Comparison of ENCODE assay signal across 15 cellular contexts in the genomic region with DNA sequence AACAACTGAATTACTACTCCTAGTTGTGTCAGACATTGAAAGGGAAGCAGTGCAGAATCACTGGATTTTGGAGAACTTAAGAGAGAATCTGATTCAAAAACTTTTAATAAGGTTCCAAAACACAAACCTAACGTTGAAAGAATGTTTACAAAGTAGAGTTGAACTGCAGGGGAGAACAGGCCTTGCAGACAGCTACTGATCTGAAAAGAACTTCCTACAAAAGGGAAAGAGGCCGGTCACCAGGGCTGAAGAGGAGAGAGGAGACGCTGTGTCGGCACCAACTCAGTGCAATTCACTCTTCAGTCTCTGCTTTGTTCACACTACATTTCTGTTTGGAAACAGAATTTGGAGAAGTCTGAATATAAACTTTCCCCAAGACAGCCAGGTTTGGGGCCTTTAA.
DNase-seq lines count a peak whose midpoint lies in the region; ATAC-seq and TF ChIP-seq lines count a peak whose summit lies in the region.
"Had no signal": no experiment of that assay in that cellular context is flagged by ENCODE, and none has a peak within 500 bp of the region (broad histone marks: within the 10 kb centered on the region; RNA-seq: fewer than 3 reads in every experiment).

No MANE protein-coding gene starts in this region.

- H3K4me1 Mint-ChIP-seq in nephron = peaks cover 31% of the 10 kb centered on the region
- H3K4me1 Mint-ChIP-seq in CD8-positive, alpha-beta T cell (ENCODE audit: low read depth) = no peaks in the 10 kb centered on the region
- H3K4me1 Mint-ChIP-seq: CD8-positive, alpha-beta memory T cell had no signal

- no peaks in the 10 kb centered on the region for H3K27me3 Mint-ChIP-seq in nephron (ENCODE audit: low read depth)
- H3K27me3 Mint-ChIP-seq in CD8-positive, alpha-beta T cell (ENCODE audit: low read depth) = peaks cover 3% of the 10 kb centered on the region

- no peaks in the 10 kb centered on the region for H4K20me1 ChIP-seq in SK-N-SH (ENCODE audit: insufficient read depth)

- H3K9me3 ChIP-seq in ascending aorta (no peaks in the 10 kb centered on the region), gastroesophageal sphincter (no peaks in the 10 kb centered on the region), tibial artery (no peaks in the 10 kb centered on the region), SK-N-SH (no peaks in the 10 kb centered on the region)
- no peaks in the 10 kb centered on the region for H3K9me3 ChIP-seq in CD8-positive, alpha-beta T cell (ENCODE audit: low read length)

- no peak overlapping the region for H3K9ac ChIP-seq in SK-N-SH

- CTCF ChIA-PET in CD8-positive, alpha-beta T cell (lab: Charles Lee) = no interaction called here
- CTCF ChIA-PET in SK-N-SH (lab: Yijun Ruan, JAX) = no interaction called here

- H3K27ac ChIP-seq in ascending aorta (peak overlapping the region; percentile 78 to 85), gastroesophageal sphincter (peak overlapping the region; percentile 66 to 86 (median 78)), tibial artery (peak overlapping the region; percentile 68 to 69), SK-N-SH (ENCODE audit: low read depth in 2 of 2, low read length in 1 of 2) (no peak overlapping the region)
- no peak overlapping the region for H3K27ac ChIP-seq in CD8-positive, alpha-beta T cell (ENCODE audit: low read depth, low read length)

- H3K4me3 ChIP-seq in ascending aorta (peak overlapping the region in 1 of 2 donors; percentile 6), gastroesophageal sphincter (no peak overlapping the region), tibial artery (peak overlapping the region in 1 of 2 donors; percentile 12), SK-N-SH (ENCODE audit: low read depth in 2 of 2, low read length in 1 of 2) (no peak overlapping the region)
- no peak overlapping the region for H3K4me3 ChIP-seq in CD8-positive, alpha-beta T cell (ENCODE audit: low read depth, low read length)

- TF ChIP-seq POLR2A in gastroesophageal sphincter (IDR thresholded peaks at IDR 0.05) = no peak

- no peaks in the 10 kb centered on the region for H3K9me3 Mint-ChIP-seq in nephron
- no peaks in the 10 kb centered on the region for H3K9me3 Mint-ChIP-seq in CD8-positive, alpha-beta T cell
- H3K9me3 Mint-ChIP-seq: CD8-positive, alpha-beta memory T cell had no signal

- peaks cover 17% of the 10 kb centered on the region for H3F3A ChIP-seq in SK-N-SH (replicated peaks; ENCODE audit: insufficient read depth)

- DNase-seq in ascending aorta (ENCODE audit: low spot score in 2 of 2) (no peak), tibial artery (no peak), SK-N-SH (no peak), DMS 273 treated with DMSO at 0.1 percent for 48 hours (lab: John Stamatoyannopoulos, UW) (no peak)
- DNase-seq in CD8-positive, alpha-beta T cell = no peak
- DNase-seq: activated CD4-positive, alpha-beta T cell treated with anti-CD3 and anti-CD28 coated beads, Interleukin-2, amount 50 U/mL, for 1 hour; activated gamma-delta T cell; CD8-positive, alpha-beta memory T cell; glutamatergic neuron; GOT3; NCI-H1694 treated with DMSO at 0.1 percent for 48 hours; small intestine had no signal

- POLR2A ChIA-PET in CD8-positive, alpha-beta T cell (lab: Charles Lee) = no interaction called here
- POLR2A ChIA-PET in SK-N-SH (lab: Yijun Ruan, JAX) = no interaction called here

- WGBS in gastroesophageal sphincter (ENCODE audit: low coverage in 1 of 2), 2 donors = 4 to 8% methylated on average over 4 of the region's 4 CpGs
- 90% methylated on average over 4 of the region's 4 CpGs for WGBS in SK-N-SH (ENCODE audit: low lambda C conversion rate)

- no peaks in the 10 kb centered on the region for H3K79me2 ChIP-seq in SK-N-SH (ENCODE audit: insufficient read depth)

- no peak overlapping the region for H3K4me2 ChIP-seq in SK-N-SH

- no peak for TF ChIP-seq EP300 in gastroesophageal sphincter (IDR thresholded peaks at IDR 0.05)
- TF ChIP-seq EP300 in SK-N-SH (IDR thresholded peaks at IDR 0.05; ENCODE audit: borderline replicate concordance in 1 of 2, low read depth in 1 of 2, low read length in 1 of 2) = no peak

- intact Hi-C loops in ascending aorta (cut with DNase I) = loop anchor here (2.0 to 5.0 kb wide), 2 partner anchors 44 to 124 kb away; a partner anchor contains a TSS
- intact Hi-C loops in tibial artery (cut with DNase I; ENCODE audit: low total_unique reads) = no loop called here
- intact Hi-C loops in CD8-positive, alpha-beta T cell (cut with DNase I, micrococcal nuclease) = no loop called here

- TF ChIP-seq RAD21 in SK-N-SH (IDR thresholded peaks at IDR 0.05; ENCODE audit: low read length) = no peak

- peak overlapping the region in 1 of 3 experiments; percentile 39 for H3K4me3 Mint-ChIP-seq in nephron
- no peak overlapping the region for H3K4me3 Mint-ChIP-seq in CD8-positive, alpha-beta T cell
- H3K4me3 Mint-ChIP-seq: CD8-positive, alpha-beta memory T cell had no signal

- H3K36me3 ChIP-seq in ascending aorta (no peaks in the 10 kb centered on the region), gastroesophageal sphincter (no peaks in the 10 kb centered on the region), tibial artery (no peaks in the 10 kb centered on the region), SK-N-SH (replicated peaks in 1 of 2; ENCODE audit: control insufficient read depth in 1 of 2, insufficient read depth in 2 of 2, low read length in 1 of 2) (no peaks in the 10 kb centered on the region)
- no peaks in the 10 kb centered on the region for H3K36me3 ChIP-seq in CD8-positive, alpha-beta T cell (ENCODE audit: insufficient read depth, low read length)

- no peaks in the 10 kb centered on the region for H3K9me2 ChIP-seq in SK-N-SH

- H3K27ac Mint-ChIP-seq in nephron = peak overlapping the region; percentile 86 to 97 (median 95)
- no peak overlapping the region for H3K27ac Mint-ChIP-seq in CD8-positive, alpha-beta T cell
- H3K27ac Mint-ChIP-seq: CD8-positive, alpha-beta memory T cell had no signal

- H3K27me3 ChIP-seq in ascending aorta (no peaks in the 10 kb centered on the region), gastroesophageal sphincter (no peaks in the 10 kb centered on the region), tibial artery (no peaks in the 10 kb centered on the region), SK-N-SH (ENCODE audit: insufficient read depth) (no peaks in the 10 kb centered on the region)
- H3K27me3 ChIP-seq in CD8-positive, alpha-beta T cell (ENCODE audit: insufficient read depth, low read length) = no peaks in the 10 kb centered on the region

- peaks cover 2% of the 10 kb centered on the region for H3K36me3 Mint-ChIP-seq in nephron (ENCODE audit: low read depth)
- H3K36me3 Mint-ChIP-seq in CD8-positive, alpha-beta T cell = no peaks in the 10 kb centered on the region
- H3K36me3 Mint-ChIP-seq: CD8-positive, alpha-beta memory T cell had no signal

- H2AFZ ChIP-seq in SK-N-SH (ENCODE audit: low read depth) = no peak overlapping the region

- H3K4me1 ChIP-seq in ascending aorta (peaks cover 0 to 42% of the 10 kb centered on the region in 2 donors), gastroesophageal sphincter (peaks cover 5 to 56% (median 13%) of the 10 kb centered on the region in 3 donors), tibial artery (peaks cover 0 to 57% (median 28%) of the 10 kb centered on the region in 4 donors), SK-N-SH (ENCODE audit: control insufficient read depth in 1 of 2, insufficient read depth in 2 of 2, low read depth in 1 of 2, low read length in 1 of 2) (peaks cover 0 to 19% of the 10 kb centered on the region in 2 experiments)
- no peaks in the 10 kb centered on the region for H3K4me1 ChIP-seq in CD8-positive, alpha-beta T cell (ENCODE audit: insufficient read depth, low read length)

- ATAC-seq in gastroesophageal sphincter = no peak
- ATAC-seq in CD8-positive, alpha-beta T cell = no peak
- ATAC-seq in GM18519 (IDR thresholded peaks at IDR 0.05; ENCODE audit: low FRiP score, unreplicated experiment) = no peak

- no peak for TF ChIP-seq CTCF in ascending aorta (IDR thresholded peaks at IDR 0.05)
- no peak for TF ChIP-seq CTCF in gastroesophageal sphincter (IDR thresholded peaks at IDR 0.05)
- TF ChIP-seq CTCF in nephron (IDR thresholded peaks at IDR 0.05; ENCODE audit: unreplicated experiment in 3 of 3) = no peak
- no peak for TF ChIP-seq CTCF in tibial artery (IDR thresholded peaks at IDR 0.05)
- TF ChIP-seq CTCF in CD8-positive, alpha-beta T cell (IDR thresholded peaks at IDR 0.05) = no peak
- TF ChIP-seq CTCF in SK-N-SH (IDR thresholded peaks at IDR 0.05) = no peak

TF ChIP-seq in SK-N-SH, 30 proteins besides CTCF, POLR2A, EP300 and RAD21 (continues in another document):
- TF ChIP-seq, protein P1, sequence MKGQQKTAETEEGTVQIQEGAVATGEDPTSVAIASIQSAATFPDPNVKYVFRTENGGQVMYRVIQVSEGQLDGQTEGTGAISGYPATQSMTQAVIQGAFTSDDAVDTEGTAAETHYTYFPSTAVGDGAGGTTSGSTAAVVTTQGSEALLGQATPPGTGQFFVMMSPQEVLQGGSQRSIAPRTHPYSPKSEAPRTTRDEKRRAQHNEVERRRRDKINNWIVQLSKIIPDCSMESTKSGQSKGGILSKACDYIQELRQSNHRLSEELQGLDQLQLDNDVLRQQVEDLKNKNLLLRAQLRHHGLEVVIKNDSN (IDR thresholded peaks at IDR 0.05; ENCODE audit: borderline replicate concordance, low read depth) = no peak
- TF ChIP-seq, protein P2, sequence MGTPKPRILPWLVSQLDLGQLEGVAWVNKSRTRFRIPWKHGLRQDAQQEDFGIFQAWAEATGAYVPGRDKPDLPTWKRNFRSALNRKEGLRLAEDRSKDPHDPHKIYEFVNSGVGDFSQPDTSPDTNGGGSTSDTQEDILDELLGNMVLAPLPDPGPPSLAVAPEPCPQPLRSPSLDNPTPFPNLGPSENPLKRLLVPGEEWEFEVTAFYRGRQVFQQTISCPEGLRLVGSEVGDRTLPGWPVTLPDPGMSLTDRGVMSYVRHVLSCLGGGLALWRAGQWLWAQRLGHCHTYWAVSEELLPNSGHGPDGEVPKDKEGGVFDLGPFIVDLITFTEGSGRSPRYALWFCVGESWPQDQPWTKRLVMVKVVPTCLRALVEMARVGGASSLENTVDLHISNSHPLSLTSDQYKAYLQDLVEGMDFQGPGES (IDR thresholded peaks at IDR 0.05; ENCODE audit: low read depth, low read length) = no peak

Comparison
In these comparisons a context has a peak if more than half of its experiments do, and no peak if none do; other contexts are left out.
1. H3K27ac ChIP-seq: peak in ascending aorta (2 of 2), gastroesophageal sphincter (4 of 4) and tibial artery (2 of 2); none in CD8-positive, alpha-beta T cell (single experiment) and SK-N-SH (0 of 2).